14 cellular contexts compared by ENCODE assay signal in genomic region chr17:36869441-36869840, GRCh38.
A peak's percentile ranks its signal among the peaks of the same experiment; 100 is the strongest.
DNase-seq lines count a peak whose midpoint lies in the region; ATAC-seq and TF ChIP-seq lines count a peak whose summit lies in the region.
"Had no signal": no experiment of that assay in that cellular context is flagged by ENCODE, and none has a peak within 500 bp of the region (broad histone marks: within the 10 kb centered on the region; RNA-seq: fewer than 3 reads in every experiment).

No MANE protein-coding gene starts in this region.

- H3K9me2 ChIP-seq in GM23338 (ENCODE audit: insufficient read depth), result no peaks in the 10 kb centered on the region

- H3K27me3 Mint-ChIP-seq in GM23338 (ENCODE audit: insufficient read depth, low read depth, poor library complexity) (peaks cover 2% of the 10 kb centered on the region), endodermal cell (ENCODE audit: insufficient read depth) (peaks cover 2% of the 10 kb centered on the region)

- WGBS in endodermal cell (ENCODE audit: insufficient coverage in 1 of 2, insufficient read length in 1 of 2), 2 experiments, result 87 to 91% methylated on average over 5 to 8 of the region's 8 CpGs
- 54 to 72% (median 67%) methylated on average over 8 of the region's 8 CpGs for WGBS in spleen, 5 donors

- H3K4me3 ChIP-seq in GM23338 (no peak overlapping the region), endodermal cell (ENCODE audit: low read length) (no peak overlapping the region), spleen (no peak overlapping the region)
- H3K4me3 ChIP-seq: GM12878 had no signal

- H3K27me3 ChIP-seq in GM23338 (ENCODE audit: insufficient read depth), result no peaks in the 10 kb centered on the region
- no peaks in the 10 kb centered on the region for H3K27me3 ChIP-seq in endodermal cell (ENCODE audit: control insufficient read depth, insufficient read depth, low read length, poor library complexity, severe bottlenecking)
- H3K27me3 ChIP-seq in spleen (replicated peaks in 1 of 7), result peaks cover 0 to 52% (median 7%) of the 10 kb centered on the region in 7 donors

- H2AFZ ChIP-seq in GM23338, result peak overlapping the region; percentile 56; the same call in 1 of the 2 replicates

- peaks cover 24% of the 10 kb centered on the region for H3K4me1 Mint-ChIP-seq in GM23338
- H3K4me1 Mint-ChIP-seq in endodermal cell, result peaks cover 4% of the 10 kb centered on the region
- H3K4me1 Mint-ChIP-seq: CD4-positive, alpha-beta memory T cell had no signal

- no peak for TF ChIP-seq POLR2A in spleen (IDR thresholded peaks at IDR 0.05)

- intact Hi-C loops in spleen (cut with DNase I; ENCODE audit: low total_unique reads), result no loop called here

- H3K36me3 Mint-ChIP-seq in GM23338 (ENCODE audit: low read depth) (no peaks in the 10 kb centered on the region), endodermal cell (ENCODE audit: low read depth) (no peaks in the 10 kb centered on the region)
- H3K36me3 Mint-ChIP-seq: CD4-positive, alpha-beta memory T cell had no signal

- H3K9ac ChIP-seq in endodermal cell (ENCODE audit: extremely low read depth, low read length, poor library complexity, severe bottlenecking), result no peak overlapping the region

- no peak overlapping the region for H3K27ac ChIP-seq in GM23338 (ENCODE audit: low read depth)
- H3K27ac ChIP-seq in endodermal cell (ENCODE audit: low read depth, low read length), result no peak overlapping the region
- H3K27ac ChIP-seq in spleen, result no peak overlapping the region

- no peak overlapping the region for H3K27ac Mint-ChIP-seq in GM23338
- H3K27ac Mint-ChIP-seq in endodermal cell, result no peak overlapping the region
- H3K27ac Mint-ChIP-seq: CD4-positive, alpha-beta memory T cell had no signal

- TF ChIP-seq CTCF in GM23338 (conservative IDR thresholded peaks at IDR 0.05; ENCODE audit: low read depth in 2 of 2), result no peak
- no peak for TF ChIP-seq CTCF in endodermal cell (conservative IDR thresholded peaks at IDR 0.05)
- TF ChIP-seq CTCF in spleen (IDR thresholded peaks at IDR 0.05 in 8 of 11, conservative IDR thresholded peaks at IDR 0.05 in 3 of 11), result no peak

- H3K36me3 ChIP-seq in GM23338 (ENCODE audit: insufficient read depth) (no peaks in the 10 kb centered on the region), endodermal cell (ENCODE audit: control insufficient read depth, insufficient read depth, low read length) (no peaks in the 10 kb centered on the region), spleen (no peaks in the 10 kb centered on the region)

- no peaks in the 10 kb centered on the region for H4K20me1 ChIP-seq in GM23338 (replicated peaks; ENCODE audit: insufficient read depth)

- no peaks in the 10 kb centered on the region for H3K79me2 ChIP-seq in GM23338 (replicated peaks; ENCODE audit: insufficient read depth)

- H3K4me3 Mint-ChIP-seq in GM23338, result no peak overlapping the region
- no peak overlapping the region for H3K4me3 Mint-ChIP-seq in endodermal cell
- H3K4me3 Mint-ChIP-seq: CD4-positive, alpha-beta memory T cell had no signal

- no peaks in the 10 kb centered on the region; the same call in 1 of the 2 replicates for H3K4me1 ChIP-seq in GM23338 (ENCODE audit: insufficient read depth)
- peaks cover 6% of the 10 kb centered on the region for H3K4me1 ChIP-seq in endodermal cell (ENCODE audit: control insufficient read depth, insufficient read depth, low read length)
- H3K4me1 ChIP-seq in spleen, result no peaks in the 10 kb centered on the region

- no peaks in the 10 kb centered on the region for H3K9me3 Mint-ChIP-seq in GM23338
- peaks cover 2% of the 10 kb centered on the region for H3K9me3 Mint-ChIP-seq in endodermal cell

- no peaks in the 10 kb centered on the region for H3F3A ChIP-seq in GM23338 (replicated peaks; ENCODE audit: low read depth)

- H3K4me2 ChIP-seq in GM23338, result no peak overlapping the region

- DNase-seq in GM23338 (ENCODE audit: low spot score), result no peak
- DNase-seq in cerebellar cortex (ENCODE audit: low spot score), result peak; percentile 18
- peak; percentile 71 for DNase-seq in endodermal cell
- peak; percentile 30 for DNase-seq in spleen
- no peak for DNase-seq in EL
- DNase-seq in stimulated activated naive CD8-positive, alpha-beta T cell treated with anti-CD3 and anti-CD28 coated beads, Interleukin-15, Interleukin-2, amounts not matched to agents 100 U/mL and 50 U/mL, for 24 hours, result no peak
- DNase-seq in hippocampal formation (lab: John Stamatoyannopoulos, UW), result no peak
- DNase-seq: C1 segment of cervical spinal cord; CD4-positive, alpha-beta memory T cell; COR-L47; DMS79 treated with DMSO at 0.1 percent for 48 hours; GDM1; GOT3 had no signal

- H3K9me3 ChIP-seq in endodermal cell (ENCODE audit: control insufficient read depth, low read length) (peaks cover 7% of the 10 kb centered on the region), spleen (peaks cover 0 to 9% (median 0%) of the 10 kb centered on the region in 8 donors)

- no peak for ATAC-seq in GM23338
- ATAC-seq in stimulated activated naive CD8-positive, alpha-beta T cell treated with anti-CD3 and anti-CD28 coated beads, Interleukin-15, Interleukin-2, amounts not matched to agents 100 U/mL and 50 U/mL, for 24 hours, result no peak
- ATAC-seq: GM12878 had no signal

TF ChIP-seq in GM23338, 12 proteins besides CTCF, POLR2A, EP300 and RAD21:
- no peak for TF ChIP-seq POLR2AphosphoS5 (IDR thresholded peaks at IDR 0.05; ENCODE audit: low read depth)
- TF ChIP-seq ZNF114 (CRISPR knock-in tag; IDR thresholded peaks at IDR 0.05), result no peak
- TF ChIP-seq EZH2phosphoT487 (IDR thresholded peaks at IDR 0.05; ENCODE audit: unreplicated experiment), result no peak
- TF ChIP-seq JUNB (IDR thresholded peaks at IDR 0.05; ENCODE audit: unreplicated experiment), result no peak

Comparison
In these comparisons a context has a peak if more than half of its experiments do, and no peak if none do; other contexts are left out.
1. DNase-seq: peak in cerebellar cortex (single experiment), endodermal cell (single experiment) and spleen (single experiment); none in GM23338 (single experiment), EL (single experiment), stimulated activated naive CD8-positive, alpha-beta T cell treated with anti-CD3 and anti-CD28 coated beads, Interleukin-15, Interleukin-2, amounts not matched to agents 100 U/mL and 50 U/mL, for 24 hours (single experiment) and hippocampal formation (0 of 2).